Comparison of ENCODE assay signal across 17 cellular contexts in genomic region chr2:207251573-207252192, GRCh38.
DNase-seq lines count a peak whose midpoint lies in the region; ATAC-seq and TF ChIP-seq lines count a peak whose summit lies in the region.
"Had no signal": no experiment of that assay in that cellular context is flagged by ENCODE, and none has a peak within 500 bp of the region (broad histone marks: within the 10 kb centered on the region; RNA-seq: fewer than 3 reads in every experiment).

No MANE protein-coding gene starts in this region.

- H3K27me3 Mint-ChIP-seq in activated CD8-positive, alpha-beta memory T cell treated with anti-CD3 and anti-CD28 coated beads, Interleukin-2, amount 10 ng/mL, durations not matched to agents 7 days and 5 days: peaks cover 10% of the 10 kb centered on the region
- no peaks in the 10 kb centered on the region for H3K27me3 Mint-ChIP-seq in chondrocyte (ENCODE audit: low read depth)

- intact Hi-C loops in sciatic nerve (cut with DNase I): no loop called here

- CTCF ChIA-PET in activated CD8-positive, alpha-beta memory T cell treated with anti-CD3 and anti-CD28 coated beads, Interleukin-2, amount 10 ng/mL, durations not matched to agents 7 days and 5 days (lab: Charles Lee): no interaction called here

- H3K9me3 Mint-ChIP-seq in activated CD8-positive, alpha-beta memory T cell treated with anti-CD3 and anti-CD28 coated beads, Interleukin-2, amount 10 ng/mL, durations not matched to agents 7 days and 5 days (ENCODE audit: low read depth): no peaks in the 10 kb centered on the region
- no peaks in the 10 kb centered on the region for H3K9me3 Mint-ChIP-seq in chondrocyte (ENCODE audit: low read depth)
- H3K9me3 Mint-ChIP-seq: WTC11 had no signal

- no peaks in the 10 kb centered on the region for H3K36me3 Mint-ChIP-seq in activated CD8-positive, alpha-beta memory T cell treated with anti-CD3 and anti-CD28 coated beads, Interleukin-2, amount 10 ng/mL, durations not matched to agents 7 days and 5 days
- H3K36me3 Mint-ChIP-seq in chondrocyte (ENCODE audit: low read depth): no peaks in the 10 kb centered on the region
- H3K36me3 Mint-ChIP-seq: WTC11 had no signal

- no peak overlapping the region for H3K4me3 Mint-ChIP-seq in activated CD8-positive, alpha-beta memory T cell treated with anti-CD3 and anti-CD28 coated beads, Interleukin-2, amount 10 ng/mL, durations not matched to agents 7 days and 5 days
- no peak overlapping the region for H3K4me3 Mint-ChIP-seq in chondrocyte (ENCODE audit: unreplicated experiment)
- H3K4me3 Mint-ChIP-seq: WTC11 had no signal

- no peak for TF ChIP-seq CTCF in chondrocyte (IDR thresholded peaks at IDR 0.05)
- TF ChIP-seq CTCF in GM13976 (IDR thresholded peaks at IDR 0.05; ENCODE audit: borderline replicate concordance, control extremely low read depth, extremely low read depth, insufficient read depth, missing control alignments): no peak

- H3K4me1 Mint-ChIP-seq in activated CD8-positive, alpha-beta memory T cell treated with anti-CD3 and anti-CD28 coated beads, Interleukin-2, amount 10 ng/mL, durations not matched to agents 7 days and 5 days: peaks cover 20% of the 10 kb centered on the region
- H3K4me1 Mint-ChIP-seq in chondrocyte (ENCODE audit: low read depth): peaks cover 63% of the 10 kb centered on the region

- in situ Hi-C loops in GM13976 (cut with MboI; ENCODE audit: low sequenced_read_pairs, unreplicated experiment): no loop called here

- H3K27ac Mint-ChIP-seq in activated CD8-positive, alpha-beta memory T cell treated with anti-CD3 and anti-CD28 coated beads, Interleukin-2, amount 10 ng/mL, durations not matched to agents 7 days and 5 days: no peak overlapping the region
- H3K27ac Mint-ChIP-seq in chondrocyte (ENCODE audit: unreplicated experiment): peak overlapping the region; percentile 74
- H3K27ac Mint-ChIP-seq: WTC11 had no signal

- ATAC-seq in activated CD8-positive, alpha-beta memory T cell treated with anti-CD3 and anti-CD28 coated beads, Interleukin-2, amount 10 ng/mL, durations not matched to agents 7 days and 5 days: peak; percentile 49
- ATAC-seq in sciatic nerve (peak; percentile 19), GM21723 (IDR thresholded peaks at IDR 0.05; ENCODE audit: unreplicated experiment) (no peak), GM18870 (IDR thresholded peaks at IDR 0.05; ENCODE audit: unreplicated experiment) (no peak)
- ATAC-seq: left ventricle myocardium superior, WTC11 had no signal

- DNase-seq in activated CD8-positive, alpha-beta memory T cell treated with anti-CD3 and anti-CD28 coated beads, Interleukin-2, amount 10 ng/mL, durations not matched to agents 7 days and 5 days: peak; percentile 49
- no peak for DNase-seq in activated CD8-positive, alpha-beta memory T cell treated with anti-CD3 and anti-CD28 coated beads, Interleukin-2, amount 50 U/mL, for 4 hours
- DNase-seq in RPMI7951 (ENCODE audit: low read depth): peak; percentile 34
- DNase-seq in chondrocyte (ENCODE audit: low spot score): no peak
- no peak for DNase-seq in sciatic nerve (ENCODE audit: low spot score)
- no peak for DNase-seq in GM13976 (ENCODE audit: low spot score)
- DNase-seq: activated gamma-delta T cell, Calu3, hippocampal formation, left ventricle myocardium superior, NCI-H774, SHP77 treated with DMSO at 0.1 percent for 48 hours, small intestine, upper lobe of left lung had no signal

Comparison
In these comparisons a context has a peak if more than half of its experiments do, and no peak if none do; other contexts are left out.
1. DNase-seq: peak in activated CD8-positive, alpha-beta memory T cell treated with anti-CD3 and anti-CD28 coated beads, Interleukin-2, amount 10 ng/mL, durations not matched to agents 7 days and 5 days (single experiment) and RPMI7951 (single experiment); none in activated CD8-positive, alpha-beta memory T cell treated with anti-CD3 and anti-CD28 coated beads, Interleukin-2, amount 50 U/mL, for 4 hours (single experiment), chondrocyte (single experiment), sciatic nerve (single experiment) and GM13976 (single experiment).
2. ATAC-seq: peak in activated CD8-positive, alpha-beta memory T cell treated with anti-CD3 and anti-CD28 coated beads, Interleukin-2, amount 10 ng/mL, durations not matched to agents 7 days and 5 days (single experiment) and sciatic nerve (single experiment); none in GM21723 (single experiment) and GM18870 (single experiment).